In the genomic region with DNA sequence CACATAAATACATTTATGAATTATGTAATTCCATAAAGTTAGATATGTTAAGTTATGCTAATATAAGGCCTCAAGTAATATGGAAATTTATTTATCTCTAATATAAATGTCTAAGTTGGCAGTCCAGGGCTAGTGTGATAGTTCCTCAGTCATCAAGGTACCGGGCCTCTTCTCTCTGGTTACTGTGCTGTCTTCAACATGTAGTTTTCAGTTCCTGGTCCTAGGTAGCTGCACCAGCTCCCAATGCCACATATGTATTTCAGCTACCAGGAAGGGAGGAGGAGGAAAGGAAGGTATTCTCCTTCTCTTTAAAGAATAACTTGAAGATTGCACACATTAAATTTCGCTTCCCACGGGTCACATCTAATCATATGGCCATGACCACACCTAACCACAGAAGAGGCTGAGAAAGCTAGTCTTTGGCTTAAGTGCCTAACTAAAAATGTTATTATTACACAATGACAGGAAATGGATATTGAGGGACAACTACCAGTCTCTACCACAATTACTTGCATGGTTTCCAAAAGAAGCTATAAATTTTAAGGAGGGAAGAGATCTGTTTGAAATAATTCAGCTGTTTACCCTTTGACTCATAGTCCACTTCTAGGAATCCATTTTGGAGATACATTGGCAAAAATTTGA, we compare ENCODE assay signal across 16 cellular contexts.
A peak's percentile ranks its signal among the peaks of the same experiment; 100 is the strongest.
DNase-seq lines count a peak whose midpoint lies in the region; ATAC-seq, FAIRE-seq and TF ChIP-seq lines count a peak whose summit lies in the region.
"Had no signal": no experiment of that assay in that cellular context is flagged by ENCODE, and none has a peak within 500 bp of the region (broad histone marks: within the 10 kb centered on the region; RNA-seq: fewer than 3 reads in every experiment).

No MANE protein-coding gene starts in this region.

- H3K4me1 Mint-ChIP-seq in naive thymus-derived CD8-positive, alpha-beta T cell, result no peaks in the 10 kb centered on the region
- H3K4me1 Mint-ChIP-seq: stimulated activated naive CD8-positive, alpha-beta T cell treated with anti-CD3 and anti-CD28 coated beads, Interleukin-15, amount 100 ng/mL, for 72 hours had no signal

- no peak for TF ChIP-seq CTCF in colonic mucosa (IDR thresholded peaks at IDR 0.05)

- peak; percentile 63 for ATAC-seq in HG02981 (IDR thresholded peaks at IDR 0.05; ENCODE audit: unreplicated experiment)
- ATAC-seq in naive thymus-derived CD8-positive, alpha-beta T cell, result no peak
- ATAC-seq in HG03095 (IDR thresholded peaks at IDR 0.05; ENCODE audit: unreplicated experiment), result no peak
- ATAC-seq: left cardiac atrium; stimulated activated naive CD8-positive, alpha-beta T cell treated with anti-CD3 and anti-CD28 coated beads, Interleukin-15, amount 100 ng/mL, for 72 hours had no signal

- no peaks in the 10 kb centered on the region for H3K27me3 Mint-ChIP-seq in naive thymus-derived CD8-positive, alpha-beta T cell
- H3K27me3 Mint-ChIP-seq: stimulated activated naive CD8-positive, alpha-beta T cell treated with anti-CD3 and anti-CD28 coated beads, Interleukin-15, amount 100 ng/mL, for 72 hours had no signal

- intact Hi-C loops in colonic mucosa (cut with DNase I), result no loop called here

- peak; percentile 9 for FAIRE-seq in GM12891 (lab: Jason Lieb, UNC)

- H3K9me3 Mint-ChIP-seq in naive thymus-derived CD8-positive, alpha-beta T cell, result no peaks in the 10 kb centered on the region

- POLR2A ChIA-PET in naive thymus-derived CD8-positive, alpha-beta T cell (lab: Charles Lee), result no interaction called here

- no peak overlapping the region for H3K27ac Mint-ChIP-seq in naive thymus-derived CD8-positive, alpha-beta T cell
- H3K27ac Mint-ChIP-seq: stimulated activated naive CD8-positive, alpha-beta T cell treated with anti-CD3 and anti-CD28 coated beads, Interleukin-15, amount 100 ng/mL, for 72 hours had no signal

- DNase-seq in GM12891 (ENCODE audit: insufficient read length, low spot score) (no peak), NOMO-1 treated with dmso at 0.1 percent for 144 hours (lab: John Stamatoyannopoulos, UW; ENCODE audit: unreplicated experiment) (peak; percentile 72), iris pigment epithelial cell (ENCODE audit: low read depth) (peak; percentile 80), colonic mucosa (no peak)
- DNase-seq in naive thymus-derived CD8-positive, alpha-beta T cell, result no peak
- DNase-seq in effector memory CD4-positive, alpha-beta T cell, result no peak
- DNase-seq: activated T-cell treated with anti-CD3 and anti-CD28 coated beads, Interleukin-2, amount 50 U/mL, for 1 hour; left cardiac atrium; NCI-H187 treated with DMSO at 0.1 percent for 48 hours; Peyer's patch; stimulated activated CD4-positive, alpha-beta T cell treated with anti-CD3 and anti-CD28 coated beads, Interleukin-2, amount 100 ng/mL, for 24 hours; stimulated activated naive CD8-positive, alpha-beta T cell treated with anti-CD3 and anti-CD28 coated beads, Interleukin-15, amount 100 ng/mL, for 72 hours had no signal

- no peak overlapping the region for H3K9ac ChIP-seq in colonic mucosa (ENCODE audit: low read depth in 2 of 2, low read length in 2 of 2)

- no peak overlapping the region for H3K27ac ChIP-seq in effector memory CD4-positive, alpha-beta T cell (ENCODE audit: insufficient read depth, low read length, poor library complexity, severe bottlenecking)
- no peak overlapping the region for H3K27ac ChIP-seq in colonic mucosa
- H3K27ac ChIP-seq: esophagus muscularis mucosa, neutrophil, Peyer's patch had no signal

- no peaks in the 10 kb centered on the region for H3K9me3 ChIP-seq in effector memory CD4-positive, alpha-beta T cell (ENCODE audit: control insufficient read depth, low read length)
- H3K9me3 ChIP-seq in colonic mucosa, result no peaks in the 10 kb centered on the region
- H3K9me3 ChIP-seq: esophagus muscularis mucosa, neutrophil, Peyer's patch had no signal

- no peaks in the 10 kb centered on the region for H3K27me3 ChIP-seq in effector memory CD4-positive, alpha-beta T cell (replicated peaks; ENCODE audit: control insufficient read depth, insufficient read depth, low read length, poor library complexity, severe bottlenecking)
- no peaks in the 10 kb centered on the region for H3K27me3 ChIP-seq in colonic mucosa
- H3K27me3 ChIP-seq: esophagus muscularis mucosa, neutrophil, Peyer's patch had no signal

- H3K4me3 ChIP-seq in effector memory CD4-positive, alpha-beta T cell (ENCODE audit: insufficient read depth, low read depth, low read length, poor library complexity, severe bottlenecking), result no peak overlapping the region
- H3K4me3 ChIP-seq in colonic mucosa, result no peak overlapping the region
- H3K4me3 ChIP-seq: esophagus muscularis mucosa, Peyer's patch had no signal

- no peak for TF ChIP-seq POLR2A in GM12891 (IDR thresholded peaks at IDR 0.05; ENCODE audit: low read depth, low read length)

- peaks cover 10 to 47% (median 44%) of the 10 kb centered on the region in 3 donors for H3K36me3 Mint-ChIP-seq in naive thymus-derived CD8-positive, alpha-beta T cell

- no peak overlapping the region for H3K4me3 Mint-ChIP-seq in naive thymus-derived CD8-positive, alpha-beta T cell
- H3K4me3 Mint-ChIP-seq: stimulated activated naive CD8-positive, alpha-beta T cell treated with anti-CD3 and anti-CD28 coated beads, Interleukin-15, amount 100 ng/mL, for 72 hours had no signal

- H3K4me1 ChIP-seq in effector memory CD4-positive, alpha-beta T cell (ENCODE audit: control insufficient read depth, insufficient read depth, low read length, poor library complexity, severe bottlenecking), result no peaks in the 10 kb centered on the region
- no peaks in the 10 kb centered on the region for H3K4me1 ChIP-seq in colonic mucosa
- H3K4me1 ChIP-seq: esophagus muscularis mucosa, Peyer's patch had no signal

- peaks cover 3% of the 10 kb centered on the region for H3K36me3 ChIP-seq in effector memory CD4-positive, alpha-beta T cell (ENCODE audit: control insufficient read depth, insufficient read depth, low read length)
- no peaks in the 10 kb centered on the region for H3K36me3 ChIP-seq in colonic mucosa
- H3K36me3 ChIP-seq: neutrophil, Peyer's patch had no signal

TF ChIP-seq in GM12891, 5 proteins besides CTCF, POLR2A, EP300 and RAD21:
- no peak for TF ChIP-seq POLR2AphosphoS5 (IDR thresholded peaks at IDR 0.05; ENCODE audit: low read depth, low read length)
- no peak for TF ChIP-seq POU2F2 (IDR thresholded peaks at IDR 0.05; ENCODE audit: low read depth, low read length)
- TF ChIP-seq PAX5 (IDR thresholded peaks at IDR 0.05; ENCODE audit: insufficient read depth, low read length, severe bottlenecking), result no peak
- TF ChIP-seq TAF1 (IDR thresholded peaks at IDR 0.05; ENCODE audit: low read depth, low read length), result no peak
- no peak; the same call in 1 of the 2 replicates for TF ChIP-seq SPI1 (IDR thresholded peaks at IDR 0.05; ENCODE audit: low read depth, low read length)
TF ChIP-seq in GM12891: peak in this region for 0.

Comparison
In these comparisons a context has a peak if more than half of its experiments do, and no peak if none do; other contexts are left out.
1. DNase-seq: peak in NOMO-1 treated with dmso at 0.1 percent for 144 hours (single experiment) and iris pigment epithelial cell (single experiment); none in GM12891 (single experiment), naive thymus-derived CD8-positive, alpha-beta T cell (0 of 10), effector memory CD4-positive, alpha-beta T cell (0 of 3) and colonic mucosa (single experiment).